ENCODE assay signal across 18 cellular contexts in the genomic region with DNA sequence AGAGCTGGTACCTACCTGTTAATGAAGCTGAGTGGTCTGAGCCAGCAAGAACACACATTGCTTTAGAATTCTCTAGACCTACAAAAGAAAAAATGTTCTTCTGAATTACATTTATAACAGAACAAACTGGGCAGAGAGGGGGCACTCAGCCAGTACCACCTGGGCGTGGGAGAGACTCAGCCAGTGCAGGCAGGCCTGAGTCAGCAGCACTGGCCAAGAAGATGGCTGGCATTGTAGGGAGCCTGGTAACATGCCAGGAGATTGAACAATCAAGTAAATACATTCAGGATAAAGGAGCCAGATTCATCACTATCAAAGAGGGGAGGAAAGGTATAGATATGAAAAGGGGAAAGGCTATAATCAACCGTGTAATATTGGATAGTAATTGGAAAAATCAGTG. TPM values are rescaled to one million over a fixed set of nuclear protein-coding genes. Genes with fewer than 3 reads are reported as not detected.
A peak's percentile ranks its signal among the peaks of the same experiment; 100 is the strongest.
DNase-seq lines count a peak whose midpoint lies in the region; ATAC-seq and TF ChIP-seq lines count a peak whose summit lies in the region.
"Had no signal": no experiment of that assay in that cellular context is flagged by ENCODE, and none has a peak within 500 bp of the region (broad histone marks: within the 10 kb centered on the region; RNA-seq: fewer than 3 reads in every experiment).

No MANE protein-coding gene starts in this region.

- H4K20me1 ChIP-seq in PC-3 (ENCODE audit: low read length) (no peaks in the 10 kb centered on the region), osteoblast (ENCODE audit: insufficient read depth, low read length) (no peaks in the 10 kb centered on the region)

- ATAC-seq in PC-3: peak; percentile 78
- ATAC-seq: activated CD4-positive, alpha-beta T cell treated with anti-CD3 and anti-CD28 coated beads for 36 hours; activated CD8-positive, alpha-beta memory T cell treated with anti-CD3 and anti-CD28 coated beads, Interleukin-2, amount 10 ng/mL, durations not matched to agents 7 days and 5 days; stimulated activated naive CD8-positive, alpha-beta T cell treated with anti-CD3 and anti-CD28 coated beads, Interleukin-15, Interleukin-2, amounts not matched to agents 100 U/mL and 50 U/mL, for 24 hours had no signal

- H3K79me2 ChIP-seq in PC-3 (ENCODE audit: low read length) (no peaks in the 10 kb centered on the region), osteoblast (ENCODE audit: insufficient read depth, low read length) (no peaks in the 10 kb centered on the region)

- no peaks in the 10 kb centered on the region for H3K27me3 ChIP-seq in PC-3 (ENCODE audit: low read length)
- no peaks in the 10 kb centered on the region for H3K27me3 ChIP-seq in osteoblast (ENCODE audit: insufficient read depth, low read length)
- H3K27me3 ChIP-seq: ovary, transverse colon had no signal

- POLR2A ChIA-PET in PC-3 (lab: Charles Lee; ENCODE audit: unreplicated experiment): no interaction called here

- H3K36me3 ChIP-seq in PC-3 (ENCODE audit: low read depth, low read length) (no peaks in the 10 kb centered on the region; the same call in 1 of the 2 replicates), osteoblast (ENCODE audit: insufficient read depth, low read length) (no peaks in the 10 kb centered on the region)
- H3K36me3 ChIP-seq: ovary had no signal

- H3K27ac ChIP-seq in PC-3 (ENCODE audit: low read length): no peak overlapping the region
- H3K27ac ChIP-seq in osteoblast (ENCODE audit: low read depth, low read length): no peak overlapping the region
- H3K27ac ChIP-seq: ovary, transverse colon had no signal

- intact Hi-C loops in PC-3 (cut with micrococcal nuclease): loop anchor here (1.0 to 5.0 kb wide), 3 partner anchors 20 to 113 kb away; a partner anchor contains a TSS

- H3K4me1 ChIP-seq in PC-3 (ENCODE audit: insufficient read depth, low read length): no peaks in the 10 kb centered on the region; the same call in 1 of the 2 replicates
- no peaks in the 10 kb centered on the region for H3K4me1 ChIP-seq in osteoblast (ENCODE audit: insufficient read depth, low read length)
- H3K4me1 ChIP-seq: transverse colon had no signal

- no TSS peak for BruUV-seq in PC-3 (replicated peaks; lab: Mats Ljungman, UMichigan)

- no peak overlapping the region for H3K4me3 ChIP-seq in PC-3 (ENCODE audit: low read length)
- H3K4me3 ChIP-seq in epithelial cell of esophagus (ENCODE audit: low read length): no peak overlapping the region
- no peak overlapping the region for H3K4me3 ChIP-seq in osteoblast (ENCODE audit: insufficient read depth, low read length)
- H3K4me3 ChIP-seq: lung, ovary, transverse colon had no signal

- no peaks in the 10 kb centered on the region for H3K9me2 ChIP-seq in PC-3 (replicated peaks; ENCODE audit: low read length)

- CTCF ChIA-PET in PC-3 (lab: Charles Lee): interaction anchor here (0.6 kb wide), 1 partner anchor 394 kb away, joined by 3 read pairs; no protein-coding TSS in a partner anchor

- H3K9me3 ChIP-seq in PC-3 (ENCODE audit: low read length) (no peaks in the 10 kb centered on the region), osteoblast (ENCODE audit: low read depth, low read length) (no peaks in the 10 kb centered on the region)
- H3K9me3 ChIP-seq: ovary, transverse colon had no signal

- H3F3A ChIP-seq in PC-3 (ENCODE audit: low read length, unreplicated experiment): no peaks in the 10 kb centered on the region

- H2AFZ ChIP-seq in PC-3 (ENCODE audit: low read length) (no peak overlapping the region), osteoblast (ENCODE audit: low read length) (no peak overlapping the region)

- TF ChIP-seq CTCF in PC-3 (conservative IDR thresholded peaks at IDR 0.05; ENCODE audit: low read depth, low read length): no peak
- TF ChIP-seq CTCF in epithelial cell of esophagus (IDR thresholded peaks at IDR 0.05; ENCODE audit: insufficient read depth, low read depth, low read length, missing control alignments): no peak
- TF ChIP-seq CTCF in osteoblast (IDR thresholded peaks at IDR 0.05; ENCODE audit: extremely low read depth, low read depth, low read length): no peak

- DNase-seq in NCI-H1105 (lab: John Stamatoyannopoulos, UW) (peak; percentile 17), PC-3 (peak; percentile 43), epithelial cell of esophagus (ENCODE audit: low read depth) (peak; percentile 74), renal cortical epithelial cell (ENCODE audit: low read depth) (peak; percentile 29), NOMO-1 treated with DMSO at 0.1 percent for 48 hours (lab: John Stamatoyannopoulos, UW; ENCODE audit: unreplicated experiment) (no peak), osteoblast (ENCODE audit: insufficient read length, low spot score, missing footprints) (no peak), LoVo (ENCODE audit: low spot score) (no peak)
- DNase-seq: activated CD4-positive, alpha-beta T cell treated with anti-CD3 and anti-CD28 coated beads for 36 hours; activated CD8-positive, alpha-beta memory T cell treated with anti-CD3 and anti-CD28 coated beads, Interleukin-2, amount 10 ng/mL, durations not matched to agents 7 days and 5 days; activated effector memory CD4-positive, alpha-beta T cell treated with Interleukin-2 at 50 U/mL for 16 hours; effector CD4-positive, alpha-beta T cell; immature natural killer cell; NCI-H1694; ovary; stimulated activated CD4-positive, alpha-beta T cell treated with anti-CD3 and anti-CD28 coated beads, Interleukin-1b, Interleukin-23, amount 100 ng/mL, for 48 hours; stimulated activated naive CD8-positive, alpha-beta T cell treated with anti-CD3 and anti-CD28 coated beads, Interleukin-15, Interleukin-2, amounts not matched to agents 100 U/mL and 50 U/mL, for 24 hours; transverse colon had no signal

- no peak overlapping the region for H3K4me2 ChIP-seq in PC-3 (ENCODE audit: low read length)
- no peak overlapping the region for H3K4me2 ChIP-seq in osteoblast (ENCODE audit: insufficient read depth, low read length)

- H3K9ac ChIP-seq in PC-3 (ENCODE audit: low read length): no peak overlapping the region

RNA-seq across cellular contexts. Expression of a gene that starts 19.9 kb away (rescaled TPM):
- 13.7 and 14.0 TPM in 2 replicates for total RNA-seq in PC-3 (2014; rRNA removed)
- total RNA-seq in renal cortical epithelial cell: 29.5 and 31.3 TPM in 2 replicates
- total RNA-seq in osteoblast: 26.8 and 29.7 TPM in 2 replicates

RNA-seq across cellular contexts. Expression of a gene that starts 53.2 kb away (rescaled TPM):
- 0.07 TPM in 1 of 2 replicates, not detected in the other for total RNA-seq in PC-3 (2014; rRNA removed)
- total RNA-seq in renal cortical epithelial cell: 0.15 TPM in 1 of 2 replicates, not detected in the other
- under 0.01 and 0.29 TPM in 2 replicates for total RNA-seq in osteoblast

Comparison
In these comparisons a context has a peak if more than half of its experiments do, and no peak if none do; other contexts are left out.
1. DNase-seq: peak in NCI-H1105 (single experiment), PC-3 (single experiment), epithelial cell of esophagus (single experiment) and renal cortical epithelial cell (single experiment); none in NOMO-1 treated with DMSO at 0.1 percent for 48 hours (single experiment), osteoblast (single experiment) and LoVo (single experiment).